8 cellular contexts compared by ENCODE assay signal in the genomic region with DNA sequence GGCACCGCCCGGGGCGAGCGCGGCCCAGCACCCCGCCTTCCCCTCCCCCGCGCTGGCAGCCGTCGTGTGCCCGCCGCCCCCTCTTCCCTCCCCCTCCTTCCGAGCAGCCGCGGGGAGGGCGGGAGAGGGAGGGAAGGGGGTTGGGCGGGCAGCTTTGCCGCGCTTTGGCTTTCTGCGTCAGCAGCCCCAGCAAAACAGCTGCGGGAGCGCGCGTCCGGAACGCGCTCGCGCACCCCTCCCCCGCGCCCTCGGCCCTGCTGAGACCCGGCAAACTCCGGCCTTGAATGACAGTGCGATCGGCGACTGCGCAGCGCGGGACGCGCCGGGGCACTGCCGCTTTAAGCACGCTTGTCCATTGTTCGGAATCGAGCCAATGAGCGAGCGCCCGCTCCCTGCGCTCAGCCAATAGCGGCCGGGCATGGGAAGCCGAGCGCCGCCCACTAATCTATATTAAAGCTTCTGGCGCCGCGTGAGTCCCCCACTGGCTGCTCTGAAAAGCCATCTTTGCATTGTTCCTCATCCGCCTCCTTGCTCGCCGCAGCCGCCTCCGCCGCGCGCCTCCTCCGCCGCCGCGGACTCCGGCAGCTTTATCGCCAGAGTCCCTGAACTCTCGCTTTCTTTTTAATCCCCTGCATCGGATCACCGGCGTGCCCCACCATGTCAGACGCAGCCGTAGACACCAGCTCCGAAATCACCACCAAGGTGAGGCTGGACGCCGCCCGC. TPM values are rescaled to one million over a fixed set of nuclear protein-coding genes. Genes with fewer than 3 reads are reported as not detected.
DNase-seq lines count a peak whose midpoint lies in the region; ATAC-seq and TF ChIP-seq lines count a peak whose summit lies in the region.

PTMA (plus strand) TSS at position 476 of the 723 bp plus-strand sequence; CDS start at position 658, 182 bp downstream.

- peaks cover 23 to 42% (median 39%) of the 10 kb centered on the region in 11 experiments for H3K36me3 ChIP-seq in BLaER1 treated with 17β-estradiol and CSF1 and Interleukin-3, amounts not matched to agents 10 nM and 100 nM
- H3K36me3 ChIP-seq in left lung: peaks cover 0 to 14% of the 10 kb centered on the region in 2 donors

- peaks cover 28% of the 10 kb centered on the region for H3K4me1 Mint-ChIP-seq in dendritic cell treated with granulocyte-macrophage colony-stimulating factor and Interleukin-4, amounts not matched to agents 40 ng/mL and 50 ng/mL, for 4 days (ENCODE audit: low read depth)

- peak within 1 kb of the TSS; percentile 98 for H3K27ac Mint-ChIP-seq in dendritic cell treated with granulocyte-macrophage colony-stimulating factor and Interleukin-4, amounts not matched to agents 40 ng/mL and 50 ng/mL, for 4 days

- H3K9me3 ChIP-seq in BLaER1 treated with 17β-estradiol and CSF1 and Interleukin-3, amounts not matched to agents 10 nM and 100 nM (replicated peaks in 1 of 11): peaks cover 0 to 14% (median 0%) of the 10 kb centered on the region in 11 experiments; a peak in 6 of 22 replicates
- H3K9me3 ChIP-seq in left lung: no peaks in the 10 kb centered on the region

- TF ChIP-seq CTCF in left lung (IDR thresholded peaks at IDR 0.05): no peak

- peaks cover 58% of the 10 kb centered on the region for H3K36me3 Mint-ChIP-seq in dendritic cell treated with granulocyte-macrophage colony-stimulating factor and Interleukin-4, amounts not matched to agents 40 ng/mL and 50 ng/mL, for 4 days (ENCODE audit: low read depth)

- H3K27me3 Mint-ChIP-seq in dendritic cell treated with granulocyte-macrophage colony-stimulating factor and Interleukin-4, amounts not matched to agents 40 ng/mL and 50 ng/mL, for 4 days: no peaks in the 10 kb centered on the region

- peak within 1 kb of the TSS; percentile 87 to 100 (median 100) for H3K4me3 ChIP-seq in BLaER1 treated with 17β-estradiol and CSF1 and Interleukin-3, amounts not matched to agents 10 nM and 100 nM
- H3K4me3 ChIP-seq in left lung: peak within 1 kb of the TSS; percentile 82 to 95

- DNase-seq in NCI-H748 treated with DMSO at 0.1 percent for 48 hours (lab: John Stamatoyannopoulos, UW) (peak; percentile 95), left lung (peak; percentile 100)
- DNase-seq in activated CD4-positive, alpha-beta T cell treated with anti-CD3 and anti-CD28 coated beads, Interleukin-2, amount 50 U/mL, for 24 hours (ENCODE audit: low read depth in 1 of 2, low spot score in 1 of 2): peak; percentile 98 to 99
- DNase-seq in stimulated activated CD4-positive, alpha-beta T cell treated with anti-CD3 and anti-CD28 coated beads, Interleukin-2, amount 100 ng/mL, for 48 hours: peak; percentile 97 to 99

- H3K27me3 ChIP-seq in BLaER1 treated with 17β-estradiol and CSF1 and Interleukin-3, amounts not matched to agents 10 nM and 100 nM: no peaks in the 10 kb centered on the region
- H3K27me3 ChIP-seq in left lung: no peaks in the 10 kb centered on the region

- peak within 1 kb of the TSS; percentile 97 to 100 (median 100) for H3K27ac ChIP-seq in BLaER1 treated with 17β-estradiol and CSF1 and Interleukin-3, amounts not matched to agents 10 nM and 100 nM
- peak within 1 kb of the TSS; percentile 99 to 100 for H3K27ac ChIP-seq in left lung

- peak within 1 kb of the TSS; percentile 99 to 100 (median 100) for H3K9ac ChIP-seq in BLaER1 treated with 17β-estradiol and CSF1 and Interleukin-3, amounts not matched to agents 10 nM and 100 nM

- peak within 1 kb of the TSS; percentile 88 to 100 (median 99) for H3K4me2 ChIP-seq in BLaER1 treated with 17β-estradiol and CSF1 and Interleukin-3, amounts not matched to agents 10 nM and 100 nM

- intact Hi-C loops in dendritic cell treated with granulocyte-macrophage colony-stimulating factor and Interleukin-4, amounts not matched to agents 40 ng/mL and 50 ng/mL, for 4 days (cut with micrococcal nuclease): no loop called here
- intact Hi-C loops in left lung (cut with DNase I): no loop called here

- peaks cover 42 to 49% (median 45%) of the 10 kb centered on the region in 11 experiments for H4K20me1 ChIP-seq in BLaER1 treated with 17β-estradiol and CSF1 and Interleukin-3, amounts not matched to agents 10 nM and 100 nM

- ATAC-seq in GM19372 (IDR thresholded peaks at IDR 0.05; ENCODE audit: low read depth, unreplicated experiment) (peak; percentile 60), HG03558 (IDR thresholded peaks at IDR 0.05; ENCODE audit: extremely low read depth, unreplicated experiment) (peak; percentile 41), left lung (peak; percentile 70)

- no peaks in the 10 kb centered on the region for H3K9me3 Mint-ChIP-seq in dendritic cell treated with granulocyte-macrophage colony-stimulating factor and Interleukin-4, amounts not matched to agents 40 ng/mL and 50 ng/mL, for 4 days

- H3K4me1 ChIP-seq in BLaER1 treated with 17β-estradiol and CSF1 and Interleukin-3, amounts not matched to agents 10 nM and 100 nM: peaks cover 30 to 44% (median 37%) of the 10 kb centered on the region in 10 experiments
- peaks cover 18 to 43% of the 10 kb centered on the region in 2 donors for H3K4me1 ChIP-seq in left lung

- H3K4me3 Mint-ChIP-seq in dendritic cell treated with granulocyte-macrophage colony-stimulating factor and Interleukin-4, amounts not matched to agents 40 ng/mL and 50 ng/mL, for 4 days: peak within 1 kb of the TSS; percentile 85

RNA-seq across cellular contexts. Expression of gene PTMA, which starts in this region (rescaled TPM):
- total RNA-seq in left lung: 100 to 1,000 TPM; 677 to 980 TPM

Comparison
In these comparisons a context has a peak if more than half of its experiments do, and no peak if none do; other contexts are left out.
1. Peak in every context shown above with its lines: DNase-seq, ATAC-seq, H3K4me3 ChIP-seq and H3K27ac ChIP-seq.